8 cellular contexts compared by ENCODE assay signal in genomic region chr11:47373876-47374820, GRCh38. TPM values are rescaled to one million over a fixed set of nuclear protein-coding genes. Genes with fewer than 3 reads are reported as not detected.
DNase-seq lines count a peak whose midpoint lies in the region; ATAC-seq and TF ChIP-seq lines count a peak whose summit lies in the region.

No MANE protein-coding gene starts in this region.

- TF ChIP-seq EP300 in stomach (IDR thresholded peaks at IDR 0.05) = no peak

- no peak overlapping the region for H3K27ac Mint-ChIP-seq in neural crest cell (ENCODE audit: unreplicated experiment)

- peaks cover 0 to 15% (median 0%) of the 10 kb centered on the region in 4 donors for H3K36me3 ChIP-seq in stomach

- peaks cover 0 to 16% (median 0%) of the 10 kb centered on the region in 4 donors for H3K4me1 ChIP-seq in stomach

- H3K9me3 ChIP-seq in stomach = no peaks in the 10 kb centered on the region

- peak; percentile 78 for DNase-seq in G401 (ENCODE audit: low spot score)
- peak; percentile 83 for DNase-seq in HT-29 (ENCODE audit: low spot score)
- peak; percentile 76 for DNase-seq in RPMI8226
- DNase-seq in activated T-helper 1 cell treated with anti-CD3 and anti-CD28 coated beads, Interleukin-2, amount 50 U/mL, for 16 hours (ENCODE audit: low read depth in 1 of 2, low spot score in 1 of 2) = peak; percentile 77 to 83
- peak; percentile 74 for DNase-seq in fibroblast of the aortic adventitia (ENCODE audit: low read depth)
- DNase-seq in neural crest cell (ENCODE audit: low read depth, low spot score) = peak; percentile 85
- DNase-seq in stomach = peak; percentile 87

- H3K4me1 Mint-ChIP-seq in neural crest cell = no peaks in the 10 kb centered on the region

- in situ Hi-C loops in G401 (cut with HindIII; ENCODE audit: low sequenced_read_pairs) = no loop called here

- H3K4me3 ChIP-seq in fibroblast of the aortic adventitia (ENCODE audit: low read depth, low read length) = no peak overlapping the region
- peak overlapping the region in 2 of 4 donors; percentile 37 to 41 for H3K4me3 ChIP-seq in stomach

- no peaks in the 10 kb centered on the region for H3K36me3 Mint-ChIP-seq in neural crest cell (ENCODE audit: low read depth)

- intact Hi-C loops in stomach (cut with DNase I; ENCODE audit: low total_unique reads) = loop anchor here (10.0 kb wide), 1 partner anchor 71 kb away; the partner anchor contains the start of gene RAPSN

- H3K27me3 ChIP-seq in stomach = no peaks in the 10 kb centered on the region

- H3K27ac ChIP-seq in stomach = peak overlapping the region in 3 of 5 donors; percentile 15 to 87 (median 39)

- 33 to 46% (median 46%) methylated on average over 16 to 21 of the region's 21 CpGs for WGBS in stomach, 5 donors

- H3K27me3 Mint-ChIP-seq in neural crest cell (ENCODE audit: low read depth) = peaks cover 6% of the 10 kb centered on the region

- TF ChIP-seq CTCF in fibroblast of the aortic adventitia (IDR thresholded peaks at IDR 0.05; ENCODE audit: insufficient read depth, low read length) (peak; percentile 96), neural crest cell (conservative IDR thresholded peaks at IDR 0.05) (peak; percentile 96), stomach (IDR thresholded peaks at IDR 0.05) (peak in 5 of 7 experiments; percentile 80 to 96 (median 90))

- H3K9me3 Mint-ChIP-seq in neural crest cell = no peaks in the 10 kb centered on the region

- TF ChIP-seq POLR2A in stomach (IDR thresholded peaks at IDR 0.05) = no peak

- ATAC-seq in HG03135 (IDR thresholded peaks at IDR 0.05; ENCODE audit: unreplicated experiment) = no peak

- no peak overlapping the region for H3K4me3 Mint-ChIP-seq in neural crest cell

RNA-seq across cellular contexts. Expression of gene SPI1, which starts 4.2 kb away (rescaled TPM):
- not detected in 2 replicates for total RNA-seq in G401 (2014; rRNA removed; shearing (Covaris generic))
- not detected in 2 replicates for total RNA-seq in HT-29 (2014; rRNA removed; shearing (Covaris generic))
- total RNA-seq in fibroblast of the aortic adventitia (ENCODE audit: low replicate concordance) = not detected in 2 replicates
- total RNA-seq in neural crest cell = not detected in 2 replicates
- 1 to 10 TPM; 2.6 to 8.4 (median 7.0) TPM for total RNA-seq in stomach
- 10 to 100 TPM in 2 of 3 donors, 1 to 10 TPM in 1; 8.2 to 24.3 (median 15.3) TPM for polyA plus RNA-seq in stomach

RNA-seq across cellular contexts. Expression of gene MYBPC3, which starts 21.6 kb away (rescaled TPM):
- 0.37 TPM in 1 of 2 replicates, not detected in the other for total RNA-seq in G401 (2014; rRNA removed; shearing (Covaris generic))
- 0.05 TPM in 1 of 2 replicates, not detected in the other for total RNA-seq in HT-29 (2014; rRNA removed; shearing (Covaris generic))
- total RNA-seq in fibroblast of the aortic adventitia (ENCODE audit: low replicate concordance) (not detected in 2 replicates), neural crest cell (not detected in 2 replicates), stomach (10 to 100 TPM in 1 of 5 donors, under 1 TPM in 2, not detected in 2; 0.72 to 15.6 (median 0.73) TPM)
- 1 to 10 TPM; 1.0 to 3.4 (median 2.1) TPM for polyA plus RNA-seq in stomach

RNA-seq across cellular contexts. Expression of gene SLC39A13, which starts 34.2 kb away (rescaled TPM):
- 22.9 and 43.0 TPM in 2 replicates for total RNA-seq in G401 (2014; rRNA removed; shearing (Covaris generic))
- total RNA-seq in HT-29 (2014; rRNA removed; shearing (Covaris generic)) = 56.0 and 67.0 TPM in 2 replicates
- total RNA-seq in fibroblast of the aortic adventitia (ENCODE audit: low replicate concordance) (28.5 and 47.5 TPM in 2 replicates), neural crest cell (34.5 and 36.0 TPM in 2 replicates), stomach (100 to 1,000 TPM in 1 of 5 donors, 10 to 100 TPM in 3, 1 to 10 TPM in 1; 7.0 to 158 (median 24.8) TPM)
- 10 to 100 TPM; 21.7 to 33.6 (median 27.1) TPM for polyA plus RNA-seq in stomach

RNA-seq across cellular contexts. Expression of gene PSMC3, which starts 52.1 kb away (rescaled TPM):
- total RNA-seq in G401 (2014; rRNA removed; shearing (Covaris generic)) = 149 and 239 TPM in 2 replicates
- 206 and 222 TPM in 2 replicates for total RNA-seq in HT-29 (2014; rRNA removed; shearing (Covaris generic))
- total RNA-seq in fibroblast of the aortic adventitia (ENCODE audit: low replicate concordance) = 52.3 and 128 TPM in 2 replicates
- total RNA-seq in neural crest cell = 197 and 205 TPM in 2 replicates
- total RNA-seq in stomach = 100 to 1,000 TPM in 2 of 5 donors, 10 to 100 TPM in 2, 1 to 10 TPM in 1; 8.1 to 147 (median 65.9) TPM
- 100 to 1,000 TPM; 143 to 175 (median 145) TPM for polyA plus RNA-seq in stomach
